ENCODE assay signal across 10 cellular contexts in genomic region chr1:232868793-232869491, GRCh38.
DNase-seq lines count a peak whose midpoint lies in the region; ATAC-seq, FAIRE-seq and TF ChIP-seq lines count a peak whose summit lies in the region.
"Had no signal": no experiment of that assay in that cellular context is flagged by ENCODE, and none has a peak within 500 bp of the region (broad histone marks: within the 10 kb centered on the region; RNA-seq: fewer than 3 reads in every experiment).

No MANE protein-coding gene starts in this region.

- H3K4me2 ChIP-seq in A549 = peak overlapping the region; percentile 51

- POLR2A ChIA-PET in A549 (lab: Yijun Ruan, JAX) (interaction anchor here (1.0 to 1.8 kb wide), 3 partner anchors 10 to 244 kb away, joined by 5 to 10 read pairs (median 6); partner anchors contain the start of gene SIPA1L2), HEK293 (lab: Yijun Ruan, JAX) (interaction anchor here (0.6 to 1.6 kb wide), 13 partner anchors 10 to 244 kb away, joined by 3 to 9 read pairs (median 6); partner anchors contain the start of genes NTPCR and SIPA1L2)

- H3K4me3 Mint-ChIP-seq in effector memory CD8-positive, alpha-beta T cell = no peak overlapping the region

- peaks cover 20 to 22% of the 10 kb centered on the region in 2 donors for H3K27me3 Mint-ChIP-seq in effector memory CD8-positive, alpha-beta T cell

- ATAC-seq in A549 (peak; percentile 82 to 87), HG03442 (IDR thresholded peaks at IDR 0.05; ENCODE audit: unreplicated experiment) (no peak)
- no peak for ATAC-seq in effector memory CD8-positive, alpha-beta T cell (replicated peaks)

- no peaks in the 10 kb centered on the region for H3K9me3 ChIP-seq in A549
- H3K9me3 ChIP-seq in HEK293 (ENCODE audit: control insufficient read depth, insufficient read depth, low read depth, low read length) = no peaks in the 10 kb centered on the region
- no peaks in the 10 kb centered on the region for H3K9me3 ChIP-seq in vagina

- peak in 1 of 2 experiments; percentile 46; a peak in 1 of 5 replicates for TF ChIP-seq EP300 in A549 (IDR thresholded peaks at IDR 0.05)

- CTCF ChIA-PET in A549 (lab: Yijun Ruan, JAX) (no interaction called here), HEK293 (lab: Yijun Ruan, JAX) (interaction anchor here (0.6 to 3.8 kb wide), 5 partner anchors 11 to 242 kb away, joined by 3 to 31 read pairs (median 4); partner anchors contain the start of gene SIPA1L2)

- H3K27ac Mint-ChIP-seq in effector memory CD8-positive, alpha-beta T cell = no peak overlapping the region

- DNase-seq in A549 (ENCODE audit: low read depth in 1 of 2, low spot score in 1 of 2) (peak; percentile 7 to 66), RPMI8226 (peak; percentile 32), fibroblast of the conjunctiva (ENCODE audit: low read depth) (peak; percentile 81), dorsolateral prefrontal cortex (no peak), vagina (ENCODE audit: extremely low spot score in 2 of 2) (no peak)
- no peak for DNase-seq in effector memory CD8-positive, alpha-beta T cell
- DNase-seq: activated CD4-positive, alpha-beta T cell treated with anti-CD3 and anti-CD28 coated beads for 1 hour; stimulated activated CD4-positive, alpha-beta T cell treated with anti-CD3 and anti-CD28 coated beads, Interleukin-15, amount 100 ng/mL, for 24 hours had no signal

- H3K27me3 ChIP-seq in dorsolateral prefrontal cortex (no peaks in the 10 kb centered on the region), vagina (no peaks in the 10 kb centered on the region)

- H3K4me3 ChIP-seq in A549 (no peak overlapping the region), HEK293 (ENCODE audit: low read depth, low read length) (no peak overlapping the region), dorsolateral prefrontal cortex (no peak overlapping the region), vagina (no peak overlapping the region)

- H3K4me1 ChIP-seq in A549 (peaks cover 12% of the 10 kb centered on the region; the same call in 2 of the 3 replicates), HEK293 (ENCODE audit: control insufficient read depth, insufficient read depth, low read length) (peaks cover 11% of the 10 kb centered on the region), vagina (peaks cover 17% of the 10 kb centered on the region)

- H3K4me1 Mint-ChIP-seq in effector memory CD8-positive, alpha-beta T cell (ENCODE audit: low read depth in 2 of 2) = peaks cover 4 to 6% of the 10 kb centered on the region in 2 donors

- H3K36me3 ChIP-seq in HEK293 (ENCODE audit: control insufficient read depth in 2 of 2, insufficient read depth in 1 of 2, low read length in 2 of 2) = no peaks in the 10 kb centered on the region
- no peaks in the 10 kb centered on the region for H3K36me3 ChIP-seq in vagina

- TF ChIP-seq CTCF in A549 (IDR thresholded peaks at IDR 0.05) (no peak), HEK293 (tag by site-specific recombination; IDR thresholded peaks at IDR 0.05) (no peak; the same call in 1 of the 2 replicates), dorsolateral prefrontal cortex (IDR thresholded peaks at IDR 0.05 in 54 of 56, conservative IDR thresholded peaks at IDR 0.05 in 2 of 56; ENCODE audit: low read depth in 1 of 56, partially characterized antibody in 56 of 56) (no peak), vagina (IDR thresholded peaks at IDR 0.05) (no peak)

- intact Hi-C loops in dorsolateral prefrontal cortex (cut with DNase I) (no loop called here), vagina (cut with DNase I) (no loop called here)

- TF ChIP-seq RAD21 in A549 (conservative IDR thresholded peaks at IDR 0.05 in 1 of 2, IDR thresholded peaks at IDR 0.05 in 1 of 2) = no peak

- no peaks in the 10 kb centered on the region for H3K9me3 Mint-ChIP-seq in effector memory CD8-positive, alpha-beta T cell

- H3K27ac ChIP-seq in A549 (peak overlapping the region; percentile 55 to 75), HEK293 (ENCODE audit: extremely low read depth, low read depth, low read length) (peak overlapping the region; percentile 76), dorsolateral prefrontal cortex (no peak overlapping the region), vagina (no peak overlapping the region)

- WGBS in A549 (ENCODE audit: missing lambda C conversion rate) = 29% methylated on average over 6 of the region's 6 CpGs

- FAIRE-seq in A549 (lab: Jason Lieb, UNC) = no peak

- peak; percentile 54 for TF ChIP-seq POLR2A in A549 (IDR thresholded peaks at IDR 0.05; ENCODE audit: low read length)
- TF ChIP-seq POLR2A in vagina (IDR thresholded peaks at IDR 0.05) = no peak

- no peaks in the 10 kb centered on the region for H3K36me3 Mint-ChIP-seq in effector memory CD8-positive, alpha-beta T cell (ENCODE audit: insufficient read depth)

TF ChIP-seq in A549, 52 proteins besides CTCF, POLR2A, EP300 and RAD21 (continues in another document):
- TF ChIP-seq RARB (CRISPR knock-in tag; IDR thresholded peaks at IDR 0.05) (0 out of 2 replicates have a peak, but pooled peaks have one; percentile 31), MAX (IDR thresholded peaks at IDR 0.05) (peak; percentile 33; the same call in 1 of the 2 replicates), FOXS1 (CRISPR knock-in tag; IDR thresholded peaks at IDR 0.05) (peak; percentile 41; the same call in 1 of the 2 replicates), CEBPB (IDR thresholded peaks at IDR 0.05) (peak; percentile 61 to 78; a peak in 3 of 4 replicates), HES2 (IDR thresholded peaks at IDR 0.05) (peak; percentile 28; the same call in 1 of the 2 replicates), TFCP2L1 (CRISPR knock-in tag; IDR thresholded peaks at IDR 0.05) (peak; percentile 79; the same call in 1 of the 2 replicates), BCL3 (IDR thresholded peaks at IDR 0.05) (0 out of 3 replicates have a peak, but pooled peaks have one; percentile 49), HOXB13 (CRISPR knock-in tag; IDR thresholded peaks at IDR 0.05; ENCODE audit: low read depth) (no peak), JUN (IDR thresholded peaks at IDR 0.05) (peak; percentile 84 to 85; a peak in 4 of 5 replicates), SMC3 (IDR thresholded peaks at IDR 0.05) (0 out of 3 replicates have a peak, but pooled peaks have one; percentile 5), FOSB (CRISPR knock-in tag; IDR thresholded peaks at IDR 0.05) (0 out of 2 replicates have a peak, but pooled peaks have one; percentile 35), GATA3 (IDR thresholded peaks at IDR 0.05; ENCODE audit: borderline replicate concordance) (peak; percentile 50; the same call in 1 of the 2 replicates), RCOR1 (IDR thresholded peaks at IDR 0.05; ENCODE audit: low read depth, low read length) (no peak)

TF ChIP-seq in HEK293, 187 proteins besides CTCF, POLR2A, EP300 and RAD21 (continues in another document):
- TF ChIP-seq ZNF16 (tag by site-specific recombination; IDR thresholded peaks at IDR 0.05; ENCODE audit: low read depth) (no peak), HOXD13 (CRISPR knock-in tag; IDR thresholded peaks at IDR 0.05; ENCODE audit: borderline replicate concordance) (peak; percentile 96), ZNF654 (tag by site-specific recombination; IDR thresholded peaks at IDR 0.05; ENCODE audit: low read depth) (no peak), ZNF623 (tag by site-specific recombination; IDR thresholded peaks at IDR 0.05) (no peak), ZNF677 (tag by site-specific recombination; IDR thresholded peaks at IDR 0.05) (no peak), RBAK (tag by site-specific recombination; IDR thresholded peaks at IDR 0.05) (peak; percentile 53; the same call in 1 of the 2 replicates), SCRT2 (tag by site-specific recombination; IDR thresholded peaks at IDR 0.05) (peak; percentile 92), ZNF18 (tag by site-specific recombination; IDR thresholded peaks at IDR 0.05) (peak; percentile 73), IKZF3 (tag by site-specific recombination; IDR thresholded peaks at IDR 0.05) (peak; percentile 90), BCL11B (tag by site-specific recombination; IDR thresholded peaks at IDR 0.05; ENCODE audit: low read depth) (no peak; the same call in 1 of the 2 replicates), ZNF544 (tag by site-specific recombination; IDR thresholded peaks at IDR 0.05) (no peak), ZNF26 (tag by site-specific recombination; IDR thresholded peaks at IDR 0.05) (no peak), ZNF114 (tag by site-specific recombination; IDR thresholded peaks at IDR 0.05) (no peak)

Comparison
In these comparisons a context has a peak if more than half of its experiments do, and no peak if none do; other contexts are left out.
1. ATAC-seq: peak in A549 (2 of 2); none in effector memory CD8-positive, alpha-beta T cell (single experiment) and HG03442 (single experiment).
2. DNase-seq: peak in A549 (2 of 2), RPMI8226 (single experiment) and fibroblast of the conjunctiva (single experiment); none in effector memory CD8-positive, alpha-beta T cell (0 of 3), dorsolateral prefrontal cortex (0 of 10) and vagina (0 of 2).
3. H3K27ac ChIP-seq: peak in A549 (2 of 2) and HEK293 (single experiment); none in dorsolateral prefrontal cortex (0 of 59) and vagina (single experiment).
4. Of the 5 proteins assayed by ChIP-seq in both HEK293 and A549: peak only in HEK293: REST; only in A549: none; in both: none; in neither: 4.